ENCODE assay signal across 9 cellular contexts in the genomic region with DNA sequence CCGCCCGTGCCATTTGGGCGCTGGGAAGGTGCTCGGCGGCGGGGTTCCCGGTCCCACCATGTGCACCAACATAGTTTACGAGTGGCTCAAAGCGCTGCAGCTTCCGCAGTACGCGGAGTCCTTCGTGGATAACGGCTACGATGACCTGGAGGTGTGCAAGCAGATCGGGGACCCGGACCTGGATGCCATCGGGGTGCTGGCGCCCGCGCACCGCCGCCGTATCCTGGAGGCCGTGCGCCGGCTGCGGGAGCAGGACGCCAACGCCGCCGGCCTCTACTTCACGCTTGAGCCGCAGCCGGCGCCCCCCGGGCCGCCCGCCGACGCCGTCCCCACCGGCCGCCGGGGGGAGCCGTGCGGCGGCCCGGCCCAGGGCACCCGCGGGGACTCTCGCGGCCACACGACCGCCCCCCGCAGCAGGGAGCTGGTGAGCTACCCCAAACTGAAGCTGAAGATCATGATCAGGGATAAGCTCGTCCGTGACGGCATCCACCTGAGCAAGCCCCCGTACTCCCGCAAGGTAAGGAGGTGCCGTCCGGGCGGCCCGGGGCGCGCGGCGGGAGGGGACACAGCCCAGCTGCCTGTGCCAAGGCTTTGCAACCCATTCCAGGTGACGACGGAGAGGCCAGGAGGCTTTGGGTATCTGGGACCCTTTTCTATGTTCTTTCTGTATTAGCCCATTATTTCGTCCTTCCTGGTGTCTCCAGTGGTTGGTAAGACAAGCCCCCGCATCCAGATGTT. TPM values are rescaled to one million over a fixed set of nuclear protein-coding genes. Genes with fewer than 3 reads are reported as not detected.
DNase-seq lines count a peak whose midpoint lies in the region; ATAC-seq, FAIRE-seq and TF ChIP-seq lines count a peak whose summit lies in the region.
"Had no signal": no experiment of that assay in that cellular context is flagged by ENCODE, and none has a peak within 500 bp of the region (broad histone marks: within the 10 kb centered on the region; RNA-seq: fewer than 3 reads in every experiment).

No MANE protein-coding gene starts in this region.

- H3K4me3 ChIP-seq in AG10803 (ENCODE audit: low read length) (peak overlapping the region; percentile 60), heart left ventricle (peak overlapping the region; percentile 56 to 85 (median 66))

- 1 to 5% (median 2%) methylated on average over 23 to 73 of the region's 73 CpGs for WGBS in heart left ventricle, 4 donors

- no peak for FAIRE-seq in H54 (lab: Jason Lieb, UNC)

- peaks cover 0 to 35% (median 13%) of the 10 kb centered on the region in 12 donors for H3K4me1 ChIP-seq in heart left ventricle

- H3K27ac ChIP-seq in VCaP (peak overlapping the region; percentile 79), heart left ventricle (peak overlapping the region in 2 of 12 donors; percentile 27 to 47)
- H3K27ac ChIP-seq: epithelial cell of prostate had no signal

- intact Hi-C loops in heart left ventricle (cut with DNase I): loop anchor here in 9 of 10 donors (1.0 to 10.0 kb wide), 9 partner anchors 142 to 958 kb away; no protein-coding TSS in a partner anchor

- TF ChIP-seq CTCF in AG10803 (conservative IDR thresholded peaks at IDR 0.05; ENCODE audit: low read length) (no peak), VCaP (conservative IDR thresholded peaks at IDR 0.05) (peak; percentile 48), heart left ventricle (IDR thresholded peaks at IDR 0.05) (peak in 3 of 12 donors; percentile 11 to 24 (median 22))

- DNase-seq in AG10803 (ENCODE audit: low read depth) (no peak), heart left ventricle (peak in 3 of 5 donors; percentile 25 to 61 (median 32)), retina (peak; percentile 42), activated gamma-delta T cell treated with Interleukin-2 at 50 U/mL for 16 hours (no peak), germinal center (ENCODE audit: low spot score) (no peak), H54 (ENCODE audit: insufficient read length, low spot score) (no peak)

- no peaks in the 10 kb centered on the region for H3K36me3 ChIP-seq in heart left ventricle

- no peak for TF ChIP-seq POLR2A in heart left ventricle (IDR thresholded peaks at IDR 0.05)
- no peak for TF ChIP-seq POLR2A in H54 (IDR thresholded peaks at IDR 0.05; ENCODE audit: low read depth, low read length)

- H3K9me3 ChIP-seq in heart left ventricle: no peaks in the 10 kb centered on the region

- ATAC-seq in GM19372 (IDR thresholded peaks at IDR 0.05; ENCODE audit: low read depth, unreplicated experiment) (peak; percentile 12), heart left ventricle (peak in 2 of 4 donors; percentile 18 to 35)

- H3K27me3 ChIP-seq in heart left ventricle: peaks cover 0 to 62% (median 4%) of the 10 kb centered on the region in 9 donors

RNA-seq across cellular contexts. Expression of a gene that starts 0.6 kb away (rescaled TPM):
- total RNA-seq in heart left ventricle: 1 to 10 TPM in 3 of 9 donors, under 1 TPM in 6; 0.35 to 1.5 (median 0.88) TPM
- polyA plus RNA-seq in heart left ventricle: under 1 TPM; 0.15 to 0.54 TPM

Comparison
In these comparisons a context has a peak if more than half of its experiments do, and no peak if none do; other contexts are left out.
1. DNase-seq: peak in heart left ventricle (3 of 5) and retina (single experiment); none in AG10803 (single experiment), activated gamma-delta T cell treated with Interleukin-2 at 50 U/mL for 16 hours (single experiment), germinal center (single experiment) and H54 (single experiment).